In genomic region chr9:128422022-128422782, GRCh38 we compare ENCODE assay signal across 1 cellular context.
TF ChIP-seq lines count a peak whose summit lies in the region.

No MANE protein-coding gene starts in this region.

TF ChIP-seq in K562, 482 proteins besides CTCF, POLR2A, EP300 and RAD21:
- TF ChIP-seq KDM1A (IDR thresholded peaks at IDR 0.05) (peak; percentile 46 to 64; a peak in 2 of 4 replicates), MEIS2 (IDR thresholded peaks at IDR 0.05; ENCODE audit: partially characterized antibody) (peak; percentile 70), BCOR (IDR thresholded peaks at IDR 0.05) (peak; percentile 66), ZFP36 (IDR thresholded peaks at IDR 0.05; ENCODE audit: low read depth, low read length, partially characterized antibody) (peak; percentile 73), PKNOX1 (IDR thresholded peaks at IDR 0.05) (0 out of 2 replicates have a peak, but pooled peaks have one; percentile 19)
